1 cellular context compared by ENCODE assay signal in the genomic region with DNA sequence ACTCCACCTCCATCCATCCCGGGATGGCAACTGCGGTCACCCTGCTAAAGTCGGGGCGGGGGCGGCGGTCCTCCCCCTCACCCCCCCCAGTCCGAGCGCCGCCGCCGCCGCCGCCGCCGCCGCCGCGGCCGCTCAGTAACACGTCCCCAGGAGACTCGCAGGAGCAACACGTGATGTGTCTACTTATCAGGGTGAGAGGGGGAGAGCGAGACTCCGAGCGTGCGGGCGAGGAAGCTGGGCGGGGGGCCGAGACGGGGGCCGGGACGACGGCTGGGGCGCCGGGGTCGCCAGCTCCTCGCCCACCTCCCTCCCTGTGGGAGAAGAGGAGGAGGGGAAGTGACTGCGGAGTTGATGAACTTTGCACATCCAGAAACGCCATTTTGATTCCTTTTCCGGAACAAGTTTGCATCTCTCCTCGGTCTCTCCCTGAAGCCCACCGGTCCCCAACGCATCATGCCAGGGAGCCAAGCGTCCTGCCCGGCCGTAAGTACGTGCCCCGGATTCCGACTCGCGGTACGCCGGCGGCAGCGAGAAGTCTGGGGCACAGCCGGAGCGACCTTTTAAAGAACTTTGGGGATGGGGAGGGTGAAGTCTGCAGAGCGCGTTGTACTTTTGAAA.
TF ChIP-seq lines count a peak whose summit lies in the region.

A gene with protein sequence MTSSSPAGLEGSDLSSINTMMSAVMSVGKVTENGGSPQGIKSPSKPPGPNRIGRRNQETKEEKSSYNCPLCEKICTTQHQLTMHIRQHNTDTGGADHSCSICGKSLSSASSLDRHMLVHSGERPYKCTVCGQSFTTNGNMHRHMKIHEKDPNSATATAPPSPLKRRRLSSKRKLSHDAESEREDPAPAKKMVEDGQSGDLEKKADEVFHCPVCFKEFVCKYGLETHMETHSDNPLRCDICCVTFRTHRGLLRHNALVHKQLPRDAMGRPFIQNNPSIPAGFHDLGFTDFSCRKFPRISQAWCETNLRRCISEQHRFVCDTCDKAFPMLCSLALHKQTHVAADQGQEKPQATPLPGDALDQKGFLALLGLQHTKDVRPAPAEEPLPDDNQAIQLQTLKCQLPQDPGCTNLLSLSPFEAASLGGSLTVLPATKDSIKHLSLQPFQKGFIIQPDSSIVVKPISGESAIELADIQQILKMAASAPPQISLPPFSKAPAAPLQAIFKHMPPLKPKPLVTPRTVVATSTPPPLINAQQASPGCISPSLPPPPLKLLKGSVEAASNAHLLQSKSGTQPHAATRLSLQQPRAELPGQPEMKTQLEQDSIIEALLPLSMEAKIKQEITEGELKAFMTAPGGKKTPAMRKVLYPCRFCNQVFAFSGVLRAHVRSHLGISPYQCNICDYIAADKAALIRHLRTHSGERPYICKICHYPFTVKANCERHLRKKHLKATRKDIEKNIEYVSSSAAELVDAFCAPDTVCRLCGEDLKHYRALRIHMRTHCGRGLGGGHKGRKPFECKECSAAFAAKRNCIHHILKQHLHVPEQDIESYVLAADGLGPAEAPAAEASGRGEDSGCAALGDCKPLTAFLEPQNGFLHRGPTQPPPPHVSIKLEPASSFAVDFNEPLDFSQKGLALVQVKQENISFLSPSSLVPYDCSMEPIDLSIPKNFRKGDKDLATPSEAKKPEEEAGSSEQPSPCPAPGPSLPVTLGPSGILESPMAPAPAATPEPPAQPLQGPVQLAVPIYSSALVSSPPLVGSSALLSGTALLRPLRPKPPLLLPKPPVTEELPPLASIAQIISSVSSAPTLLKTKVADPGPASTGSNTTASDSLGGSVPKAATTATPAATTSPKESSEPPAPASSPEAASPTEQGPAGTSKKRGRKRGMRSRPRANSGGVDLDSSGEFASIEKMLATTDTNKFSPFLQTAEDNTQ (N-terminal part only) (plus strand): TSS at position 384 of the 618 bp plus-strand sequence. CDS start 73,951 bp downstream, outside the sequence.

TF ChIP-seq in IMR-90, 13 proteins besides CTCF, POLR2A, EP300 and RAD21:
- TF ChIP-seq RFX5 (IDR thresholded peaks at IDR 0.05; ENCODE audit: low read depth, low read length) (no peak), CHD1 (IDR thresholded peaks at IDR 0.05; ENCODE audit: low read depth, low read length) (no peak), RCOR1 (IDR thresholded peaks at IDR 0.05; ENCODE audit: insufficient replicate concordance, low read length) (no peak), MAZ (IDR thresholded peaks at IDR 0.05; ENCODE audit: borderline replicate concordance, low read depth, low read length) (peak; percentile 49; the same call in 1 of the 2 replicates), SMC3 (IDR thresholded peaks at IDR 0.05; ENCODE audit: low read depth, low read length) (no peak), MAFK (IDR thresholded peaks at IDR 0.05; ENCODE audit: low read depth, low read length) (no peak), NFE2L2 (IDR thresholded peaks at IDR 0.05; ENCODE audit: low read depth, low read length) (no peak), MXI1 (IDR thresholded peaks at IDR 0.05; ENCODE audit: borderline replicate concordance, low read depth, low read length) (no peak; the same call in 1 of the 2 replicates), BHLHE40 (IDR thresholded peaks at IDR 0.05; ENCODE audit: low read depth, low read length) (peak; percentile 64), FOS (IDR thresholded peaks at IDR 0.05; ENCODE audit: low read depth, low read length) (no peak), CEBPB (IDR thresholded peaks at IDR 0.05; ENCODE audit: low read depth, low read length) (no peak)
- TF ChIP-seq, protein P1, sequence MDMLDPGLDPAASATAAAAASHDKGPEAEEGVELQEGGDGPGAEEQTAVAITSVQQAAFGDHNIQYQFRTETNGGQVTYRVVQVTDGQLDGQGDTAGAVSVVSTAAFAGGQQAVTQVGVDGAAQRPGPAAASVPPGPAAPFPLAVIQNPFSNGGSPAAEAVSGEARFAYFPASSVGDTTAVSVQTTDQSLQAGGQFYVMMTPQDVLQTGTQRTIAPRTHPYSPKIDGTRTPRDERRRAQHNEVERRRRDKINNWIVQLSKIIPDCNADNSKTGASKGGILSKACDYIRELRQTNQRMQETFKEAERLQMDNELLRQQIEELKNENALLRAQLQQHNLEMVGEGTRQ (IDR thresholded peaks at IDR 0.05; ENCODE audit: low read depth, low read length) = peak; percentile 88
- TF ChIP-seq, protein P2, sequence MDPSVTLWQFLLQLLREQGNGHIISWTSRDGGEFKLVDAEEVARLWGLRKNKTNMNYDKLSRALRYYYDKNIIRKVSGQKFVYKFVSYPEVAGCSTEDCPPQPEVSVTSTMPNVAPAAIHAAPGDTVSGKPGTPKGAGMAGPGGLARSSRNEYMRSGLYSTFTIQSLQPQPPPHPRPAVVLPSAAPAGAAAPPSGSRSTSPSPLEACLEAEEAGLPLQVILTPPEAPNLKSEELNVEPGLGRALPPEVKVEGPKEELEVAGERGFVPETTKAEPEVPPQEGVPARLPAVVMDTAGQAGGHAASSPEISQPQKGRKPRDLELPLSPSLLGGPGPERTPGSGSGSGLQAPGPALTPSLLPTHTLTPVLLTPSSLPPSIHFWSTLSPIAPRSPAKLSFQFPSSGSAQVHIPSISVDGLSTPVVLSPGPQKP (IDR thresholded peaks at IDR 0.05; ENCODE audit: borderline replicate concordance, low read depth, low read length) = no peak
